ENCODE assay signal across 16 cellular contexts in genomic region chr5:72507360-72508238, GRCh38. TPM values are rescaled to one million over a fixed set of nuclear protein-coding genes. Genes with fewer than 3 reads are reported as not detected.
DNase-seq lines count a peak whose midpoint lies in the region; ATAC-seq and TF ChIP-seq lines count a peak whose summit lies in the region.
"Had no signal": no experiment of that assay in that cellular context is flagged by ENCODE, and none has a peak within 500 bp of the region (broad histone marks: within the 10 kb centered on the region; RNA-seq: fewer than 3 reads in every experiment).

Gene ZNF366 (minus strand): TSS chr5:72507410. CDS start chr5:72461496, 45,914 bp downstream.

- H4K20me1 ChIP-seq in PC-9 (ENCODE audit: insufficient read depth): no peaks in the 10 kb centered on the region

- H3K9me3 Mint-ChIP-seq in Caco-2 (ENCODE audit: unreplicated experiment) (no peaks in the 10 kb centered on the region), immature natural killer cell (no peaks in the 10 kb centered on the region)
- H3K9me3 Mint-ChIP-seq: activated T-cell treated with anti-CD3 and anti-CD28 coated beads, Interleukin-2, amount 50 U/mL, for 24 hours had no signal

- peaks cover 15% of the 10 kb centered on the region for H3F3A ChIP-seq in PC-9 (ENCODE audit: insufficient read depth, low read depth)

- 59% methylated on average over 14 of the region's 14 CpGs for WGBS in right cardiac atrium
- WGBS in prostate gland: 41% methylated on average over 14 of the region's 14 CpGs

- H3K4me3 ChIP-seq in Caco-2 (ENCODE audit: low read depth, low read length) (no peak within 1 kb of the TSS), PC-9 (no peak within 1 kb of the TSS), right cardiac atrium (ENCODE audit: low read length) (peak within 1 kb of the TSS; percentile 71), prostate gland (no peak within 1 kb of the TSS)

- intact Hi-C loops in Caco-2 (cut with micrococcal nuclease; ENCODE audit: unreplicated experiment) (no loop called here), PC-9 (cut with micrococcal nuclease; ENCODE audit: unreplicated experiment) (no loop called here), right cardiac atrium (cut with DNase I) (loop anchor here in 1 of 4 donors (10.0 kb wide), 1 partner anchor 53 kb away; no protein-coding TSS in a partner anchor), prostate gland (cut with DNase I) (loop anchor here (5.0 kb wide), 1 partner anchor 55 kb away; no protein-coding TSS in a partner anchor)

- H2AFZ ChIP-seq in PC-9: peak within 1 kb of the TSS; percentile 5; the same call in 1 of the 2 replicates

- H3K27me3 Mint-ChIP-seq in Caco-2 (ENCODE audit: insufficient read depth, unreplicated experiment) (no peaks in the 10 kb centered on the region), immature natural killer cell (ENCODE audit: low read depth in 3 of 3) (peaks cover 2 to 8% (median 2%) of the 10 kb centered on the region in 3 donors)

- no peaks in the 10 kb centered on the region for H3K36me3 ChIP-seq in Caco-2 (ENCODE audit: control insufficient read depth, insufficient read depth, low read length)
- H3K36me3 ChIP-seq in PC-9 (ENCODE audit: low read depth): peaks cover 5% of the 10 kb centered on the region; the same call in 1 of the 2 replicates
- no peaks in the 10 kb centered on the region for H3K36me3 ChIP-seq in prostate gland
- H3K36me3 ChIP-seq: BE2C, WERI-Rb-1 had no signal

- no peaks in the 10 kb centered on the region for H3K36me3 Mint-ChIP-seq in Caco-2 (ENCODE audit: insufficient read depth, unreplicated experiment)
- no peaks in the 10 kb centered on the region for H3K36me3 Mint-ChIP-seq in immature natural killer cell

- no peaks in the 10 kb centered on the region for H3K79me2 ChIP-seq in PC-9 (ENCODE audit: low read depth)

- no peak within 1 kb of the TSS for H3K27ac ChIP-seq in PC-9
- H3K27ac ChIP-seq in right cardiac atrium (ENCODE audit: low read length): peak within 1 kb of the TSS; percentile 90
- H3K27ac ChIP-seq in prostate gland: peak within 1 kb of the TSS; percentile 7 to 32
- H3K27ac ChIP-seq: WERI-Rb-1 had no signal

- H3K9me2 ChIP-seq in PC-9 (ENCODE audit: insufficient read depth): no peaks in the 10 kb centered on the region

- peaks cover 3% of the 10 kb centered on the region; the same call in 1 of the 2 replicates for H3K4me1 ChIP-seq in Caco-2
- H3K4me1 ChIP-seq in PC-9 (replicated peaks; ENCODE audit: insufficient read depth): peaks cover 55% of the 10 kb centered on the region
- peaks cover 18% of the 10 kb centered on the region for H3K4me1 ChIP-seq in right cardiac atrium (ENCODE audit: control insufficient read depth, insufficient read depth, low read length)
- peaks cover 3% of the 10 kb centered on the region for H3K4me1 ChIP-seq in prostate gland (replicated peaks)
- H3K4me1 ChIP-seq: BE2C had no signal

- DNase-seq in Caco-2 (no peak), PC-9 (no peak), right cardiac atrium (no peak), prostate gland (ENCODE audit: low spot score) (no peak), NCI-H2196 treated with DMSO at 0.1 percent for 48 hours (lab: John Stamatoyannopoulos, UW; ENCODE audit: unreplicated experiment) (no peak), immature natural killer cell (no peak), NCI-H1105 (lab: John Stamatoyannopoulos, UW) (no peak)
- no peak for DNase-seq in activated T-cell treated with anti-CD3 and anti-CD28 coated beads, Interleukin-2, amount 50 U/mL, for 48 hours
- DNase-seq: activated T-cell treated with anti-CD3 and anti-CD28 coated beads, Interleukin-2, amount 50 U/mL, for 24 hours; BE2C; H7; KG1; kidney glomerular epithelial cell; NCI-H2227 treated with DMSO at 0.1 percent for 48 hours; WERI-Rb-1 had no signal

- H3K4me2 ChIP-seq in PC-9: no peak within 1 kb of the TSS

- H3K27me3 ChIP-seq in Caco-2 (replicated peaks; ENCODE audit: control insufficient read depth, insufficient read depth, low read length) (no peaks in the 10 kb centered on the region), PC-9 (ENCODE audit: insufficient read depth, low read depth) (no peaks in the 10 kb centered on the region), right cardiac atrium (ENCODE audit: control insufficient read depth, insufficient read depth) (no peaks in the 10 kb centered on the region), prostate gland (replicated peaks; ENCODE audit: insufficient read depth) (no peaks in the 10 kb centered on the region)
- H3K27me3 ChIP-seq: BE2C had no signal

- peak in 1 of 2 donors; percentile 22 for ATAC-seq in right cardiac atrium

- H3K4me3 Mint-ChIP-seq in Caco-2 (ENCODE audit: unreplicated experiment) (no peak within 1 kb of the TSS), immature natural killer cell (peak within 1 kb of the TSS in 1 of 5 donors; percentile 31)
- H3K4me3 Mint-ChIP-seq: activated T-cell treated with anti-CD3 and anti-CD28 coated beads, Interleukin-2, amount 50 U/mL, for 24 hours had no signal

- POLR2A ChIA-PET in Caco-2 (lab: Charles Lee) (interaction anchor here (0.6 kb wide), 1 partner anchor 337 kb away, joined by 5 read pairs; no protein-coding TSS in a partner anchor), PC-9 (lab: Charles Lee; ENCODE audit: unreplicated experiment) (no interaction called here)

- H3K27ac Mint-ChIP-seq in Caco-2 (ENCODE audit: unreplicated experiment) (peak within 1 kb of the TSS; percentile 26), immature natural killer cell (no peak within 1 kb of the TSS)
- H3K27ac Mint-ChIP-seq: activated T-cell treated with anti-CD3 and anti-CD28 coated beads, Interleukin-2, amount 50 U/mL, for 24 hours had no signal

- H3K9me3 ChIP-seq in Caco-2 (no peaks in the 10 kb centered on the region), PC-9 (ENCODE audit: insufficient read depth, low read depth) (peaks cover 14% of the 10 kb centered on the region; the same call in 1 of the 2 replicates), right cardiac atrium (ENCODE audit: control insufficient read depth, low read length) (no peaks in the 10 kb centered on the region), prostate gland (no peaks in the 10 kb centered on the region)
- H3K9me3 ChIP-seq: BE2C had no signal

- BruUV-seq in Caco-2 (replicated peaks; lab: Mats Ljungman, UMichigan): no TSS peak
- no TSS peak for BruUV-seq in PC-9 (replicated peaks; lab: Mats Ljungman, UMichigan)

- TF ChIP-seq CTCF in Caco-2 (IDR thresholded peaks at IDR 0.05; ENCODE audit: insufficient read depth in 1 of 2, low read depth in 1 of 2, low read length in 1 of 2, severe bottlenecking in 1 of 2, unreplicated experiment in 1 of 2) (no peak), PC-9 (conservative IDR thresholded peaks at IDR 0.05) (no peak), prostate gland (IDR thresholded peaks at IDR 0.05) (no peak)

- H3K4me1 Mint-ChIP-seq in Caco-2 (ENCODE audit: low read depth, unreplicated experiment): peaks cover 9% of the 10 kb centered on the region
- no peaks in the 10 kb centered on the region for H3K4me1 Mint-ChIP-seq in immature natural killer cell

- TF ChIP-seq POLR2A in prostate gland (IDR thresholded peaks at IDR 0.05): no peak

- CTCF ChIA-PET in Caco-2 (lab: Charles Lee) (no interaction called here), PC-9 (lab: Charles Lee) (no interaction called here)

RNA-seq across cellular contexts. Expression of gene ZNF366, which starts in this region (rescaled TPM):
- total RNA-seq in Caco-2 (2022): not detected in 2 replicates
- total RNA-seq in PC-9 (2021): 0.17 TPM in 1 of 2 replicates, not detected in the other
- total RNA-seq in right cardiac atrium: 1 to 10 TPM; 4.5 to 8.1 (median 6.1) TPM
- 2.5 TPM for polyA plus RNA-seq in right cardiac atrium
- 1 to 10 TPM; 2.0 to 3.2 TPM for total RNA-seq in prostate gland
- polyA plus RNA-seq in immature natural killer cell: under 1 TPM in 2 of 3 donors, not detected in 1; 0.09 to 0.62 TPM
- total RNA-seq: bronchial epithelial cell, H7 had no signal
